ENCODE assay signal across 8 cellular contexts in the genomic region with DNA sequence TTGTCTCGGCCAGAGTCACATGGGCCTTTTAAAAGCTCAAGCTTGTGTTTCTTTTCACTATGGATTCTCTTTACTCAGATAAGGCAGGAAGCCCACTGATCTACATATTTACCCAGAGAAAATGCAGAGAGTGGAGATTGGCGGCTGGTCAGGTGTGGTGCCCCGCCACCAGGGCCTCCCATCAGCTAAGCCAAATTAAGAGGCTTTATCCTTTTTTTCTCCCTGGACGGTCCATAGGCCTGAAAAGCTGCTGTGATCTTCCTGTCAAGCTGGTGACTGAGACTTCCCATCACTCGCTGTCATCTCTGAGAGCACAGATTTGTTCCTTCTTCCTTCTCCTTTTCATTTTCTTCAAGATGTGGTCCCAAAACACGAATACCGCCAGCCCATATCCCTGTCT. TPM values are rescaled to one million over a fixed set of nuclear protein-coding genes. Genes with fewer than 3 reads are reported as not detected.
DNase-seq lines count a peak whose midpoint lies in the region; ATAC-seq lines count a peak whose summit lies in the region.

No MANE protein-coding gene starts in this region.

- H2BK12ac ChIP-seq in neuronal stem cell (ENCODE audit: low read length), result no peak overlapping the region

- peaks cover 9% of the 10 kb centered on the region for H3K79me1 ChIP-seq in neuronal stem cell (ENCODE audit: low read depth, low read length)

- H3K4me3 ChIP-seq in CD4-positive, CD25-positive, alpha-beta regulatory T cell (ENCODE audit: low read depth, low read length), result peak overlapping the region; percentile 94
- peak overlapping the region; percentile 88 for H3K4me3 ChIP-seq in MG63
- H3K4me3 ChIP-seq in neuronal stem cell (ENCODE audit: low read length in 2 of 2), result peak overlapping the region in 1 of 2 donors; percentile 96

- DNase-seq in CD4-positive, CD25-positive, alpha-beta regulatory T cell, result peak in 1 of 3 donors; percentile 17
- no peak for DNase-seq in MG63
- DNase-seq in dermis blood vessel endothelial cell, result peak; percentile 10
- no peak for DNase-seq in neuronal stem cell (ENCODE audit: low spot score)
- no peak for DNase-seq in NCI-H2171 treated with DMSO at 0.1 percent for 48 hours (lab: John Stamatoyannopoulos, UW)
- no peak for DNase-seq in midbrain (lab: John Stamatoyannopoulos, UW)

- H3K4ac ChIP-seq in neuronal stem cell (ENCODE audit: low read length), result no peak overlapping the region

- no peak overlapping the region for H2BK15ac ChIP-seq in neuronal stem cell (ENCODE audit: low read length)

- H3K4me1 Mint-ChIP-seq in CD4-positive, CD25-positive, alpha-beta regulatory T cell, result peaks cover 5 to 78% (median 61%) of the 10 kb centered on the region in 4 donors

- no peak for ATAC-seq in CD4-positive, CD25-positive, alpha-beta regulatory T cell (ENCODE audit: low read depth in 2 of 2)
- ATAC-seq in GM21737 (IDR thresholded peaks at IDR 0.05; ENCODE audit: unreplicated experiment), result no peak
- no peak for ATAC-seq in HG02852 (IDR thresholded peaks at IDR 0.05; ENCODE audit: unreplicated experiment)

- no CpG with 5 or more reads among the region's 7 CpGs for WGBS in neuronal stem cell (ENCODE audit: extremely low coverage in 2 of 2, insufficient read length in 2 of 2, insufficient replicate concordance in 1 of 2), 2 donors

- H3K14ac ChIP-seq in neuronal stem cell (ENCODE audit: low read length), result no peak overlapping the region

- H4K8ac ChIP-seq in neuronal stem cell (ENCODE audit: low read depth, low read length), result no peak overlapping the region

- H3K9me3 ChIP-seq in CD4-positive, CD25-positive, alpha-beta regulatory T cell (ENCODE audit: control insufficient read depth in 2 of 2, low read length in 2 of 2), result no peaks in the 10 kb centered on the region
- H3K9me3 ChIP-seq in MG63 (no peaks in the 10 kb centered on the region), neuronal stem cell (replicated peaks in 1 of 2; ENCODE audit: control insufficient read depth in 2 of 2, insufficient read depth in 1 of 2, low read depth in 1 of 2, low read length in 2 of 2) (no peaks in the 10 kb centered on the region)

- no peak overlapping the region for H3K23ac ChIP-seq in neuronal stem cell (ENCODE audit: low read depth, low read length, poor library complexity)

- peak overlapping the region; percentile 75 for H3K4me2 ChIP-seq in neuronal stem cell (ENCODE audit: insufficient read depth, low read length, poor library complexity, severe bottlenecking)

- peak overlapping the region; percentile 93 to 100 (median 98) for H3K4me3 Mint-ChIP-seq in CD4-positive, CD25-positive, alpha-beta regulatory T cell

- H3K18ac ChIP-seq in neuronal stem cell (ENCODE audit: low read length), result no peak overlapping the region

- peaks cover 7% of the 10 kb centered on the region for H3K27me3 Mint-ChIP-seq in CD4-positive, CD25-positive, alpha-beta regulatory T cell

- H3K27ac Mint-ChIP-seq in CD4-positive, CD25-positive, alpha-beta regulatory T cell, result peak overlapping the region; percentile 94 to 100 (median 98)

- peaks cover 57% of the 10 kb centered on the region for H3K36me3 Mint-ChIP-seq in CD4-positive, CD25-positive, alpha-beta regulatory T cell

- peaks cover 87% of the 10 kb centered on the region for H3K4me1 ChIP-seq in CD4-positive, CD25-positive, alpha-beta regulatory T cell (ENCODE audit: control insufficient read depth, insufficient read depth, low read length, poor library complexity, severe bottlenecking)
- H3K4me1 ChIP-seq in neuronal stem cell (ENCODE audit: control insufficient read depth in 2 of 2, insufficient read depth in 1 of 2, low read depth in 1 of 2, low read length in 2 of 2), result peaks cover 5 to 26% of the 10 kb centered on the region in 2 donors

- H3K9me3 Mint-ChIP-seq in CD4-positive, CD25-positive, alpha-beta regulatory T cell, result no peaks in the 10 kb centered on the region

- H3K36me3 ChIP-seq in CD4-positive, CD25-positive, alpha-beta regulatory T cell (ENCODE audit: control insufficient read depth, insufficient read depth, low read length), result peaks cover 52% of the 10 kb centered on the region
- H3K36me3 ChIP-seq in MG63, result peaks cover 54% of the 10 kb centered on the region
- peaks cover 36 to 71% of the 10 kb centered on the region in 2 donors for H3K36me3 ChIP-seq in neuronal stem cell (replicated peaks in 1 of 2; ENCODE audit: control insufficient read depth in 2 of 2, insufficient read depth in 2 of 2, low read length in 2 of 2)

- H3K9ac ChIP-seq in neuronal stem cell (ENCODE audit: low read depth, low read length, poor library complexity), result no peak overlapping the region

- H4K91ac ChIP-seq in neuronal stem cell (ENCODE audit: low read depth, low read length, poor library complexity), result no peak overlapping the region

- H2AK5ac ChIP-seq in neuronal stem cell (ENCODE audit: low read depth, low read length), result no peak overlapping the region

- no peak overlapping the region for H2BK5ac ChIP-seq in neuronal stem cell (ENCODE audit: low read length)

- no peaks in the 10 kb centered on the region for H3K27me3 ChIP-seq in CD4-positive, CD25-positive, alpha-beta regulatory T cell (ENCODE audit: control insufficient read depth, insufficient read depth, low read length)
- H3K27me3 ChIP-seq in MG63 (no peaks in the 10 kb centered on the region), neuronal stem cell (ENCODE audit: control insufficient read depth in 3 of 3, insufficient read depth in 3 of 3, low read depth in 1 of 3, low read length in 3 of 3) (no peaks in the 10 kb centered on the region)

- peak overlapping the region; percentile 96 for H3K27ac ChIP-seq in CD4-positive, CD25-positive, alpha-beta regulatory T cell (ENCODE audit: insufficient read depth, low read length, poor library complexity, severe bottlenecking)
- no peak overlapping the region for H3K27ac ChIP-seq in neuronal stem cell (replicated peaks; ENCODE audit: low read length)

- H2BK120ac ChIP-seq in neuronal stem cell (ENCODE audit: low read depth, low read length), result no peak overlapping the region

- no peak overlapping the region for H2AFZ ChIP-seq in neuronal stem cell (ENCODE audit: low read length)

RNA-seq across cellular contexts. Expression of a gene that starts 1.9 kb away (rescaled TPM):
- total RNA-seq in CD4-positive, CD25-positive, alpha-beta regulatory T cell, result 204 TPM
- 10 to 100 TPM; 36.9 to 56.2 (median 45.9) TPM for polyA plus RNA-seq in CD4-positive, CD25-positive, alpha-beta regulatory T cell
- total RNA-seq in MG63 (2014; rRNA removed; shearing (Covaris generic); ENCODE audit: low replicate concordance), result 22.8 and 33.0 TPM in 2 replicates
- 56.0 and 60.1 TPM in 2 replicates for total RNA-seq in dermis blood vessel endothelial cell
- polyA plus RNA-seq in neuronal stem cell (2013, experiment 1 of 2), result 64.3 TPM
- polyA plus RNA-seq in neuronal stem cell (2013, experiment 2 of 2), result 62.1 TPM

RNA-seq across cellular contexts. Expression of a gene that starts 2.2 kb away (rescaled TPM):
- 271 TPM for total RNA-seq in CD4-positive, CD25-positive, alpha-beta regulatory T cell
- polyA plus RNA-seq in CD4-positive, CD25-positive, alpha-beta regulatory T cell, result 10 to 100 TPM; 23.0 to 26.1 (median 23.3) TPM
- total RNA-seq in MG63 (2014; rRNA removed; shearing (Covaris generic); ENCODE audit: low replicate concordance), result 5.1 and 12.3 TPM in 2 replicates
- 33.4 and 47.5 TPM in 2 replicates for total RNA-seq in dermis blood vessel endothelial cell
- polyA plus RNA-seq in neuronal stem cell (2013, experiment 1 of 2), result 32.8 TPM
- 33.4 TPM for polyA plus RNA-seq in neuronal stem cell (2013, experiment 2 of 2)

RNA-seq across cellular contexts. Expression of a gene that starts 55.6 kb away (rescaled TPM):
- 21.2 TPM for total RNA-seq in CD4-positive, CD25-positive, alpha-beta regulatory T cell
- polyA plus RNA-seq in CD4-positive, CD25-positive, alpha-beta regulatory T cell, result 100 to 1,000 TPM in 2 of 4 donors, 10 to 100 TPM in 2; 90.6 to 110 (median 100) TPM
- total RNA-seq in MG63 (2014; rRNA removed; shearing (Covaris generic); ENCODE audit: low replicate concordance), result 21.8 and 75.4 TPM in 2 replicates
- total RNA-seq in dermis blood vessel endothelial cell, result 13.4 and 22.3 TPM in 2 replicates
- polyA plus RNA-seq in neuronal stem cell (2013, experiment 1 of 2), result 15.2 TPM
- polyA plus RNA-seq in neuronal stem cell (2013, experiment 2 of 2), result 18.0 TPM

RNA-seq across cellular contexts. Expression of a gene that starts 56.1 kb away (rescaled TPM):
- 2.4 TPM for total RNA-seq in CD4-positive, CD25-positive, alpha-beta regulatory T cell
- polyA plus RNA-seq in CD4-positive, CD25-positive, alpha-beta regulatory T cell, result 1 to 10 TPM; 1.8 to 3.0 (median 2.3) TPM
- 3.6 and 5.8 TPM in 2 replicates for total RNA-seq in MG63 (2014; rRNA removed; shearing (Covaris generic); ENCODE audit: low replicate concordance)
- total RNA-seq in dermis blood vessel endothelial cell, result 7.4 and 9.7 TPM in 2 replicates
- 35.3 TPM for polyA plus RNA-seq in neuronal stem cell (2013, experiment 1 of 2)
- polyA plus RNA-seq in neuronal stem cell (2013, experiment 2 of 2), result 35.0 TPM

RNA-seq across cellular contexts. Expression of a gene that starts 57.0 kb away (rescaled TPM):
- total RNA-seq in CD4-positive, CD25-positive, alpha-beta regulatory T cell, result 3.1 TPM
- polyA plus RNA-seq in CD4-positive, CD25-positive, alpha-beta regulatory T cell, result not detected
- total RNA-seq in MG63 (2014; rRNA removed; shearing (Covaris generic); ENCODE audit: low replicate concordance), result 0.10 and 0.23 TPM in 2 replicates
- under 0.01 TPM in 1 of 2 replicates, not detected in the other for total RNA-seq in dermis blood vessel endothelial cell
- polyA plus RNA-seq in neuronal stem cell (2013, experiment 1 of 2), result 7.6 TPM
- 8.0 TPM for polyA plus RNA-seq in neuronal stem cell (2013, experiment 2 of 2)
